8 cellular contexts compared by ENCODE assay signal in the genomic region with DNA sequence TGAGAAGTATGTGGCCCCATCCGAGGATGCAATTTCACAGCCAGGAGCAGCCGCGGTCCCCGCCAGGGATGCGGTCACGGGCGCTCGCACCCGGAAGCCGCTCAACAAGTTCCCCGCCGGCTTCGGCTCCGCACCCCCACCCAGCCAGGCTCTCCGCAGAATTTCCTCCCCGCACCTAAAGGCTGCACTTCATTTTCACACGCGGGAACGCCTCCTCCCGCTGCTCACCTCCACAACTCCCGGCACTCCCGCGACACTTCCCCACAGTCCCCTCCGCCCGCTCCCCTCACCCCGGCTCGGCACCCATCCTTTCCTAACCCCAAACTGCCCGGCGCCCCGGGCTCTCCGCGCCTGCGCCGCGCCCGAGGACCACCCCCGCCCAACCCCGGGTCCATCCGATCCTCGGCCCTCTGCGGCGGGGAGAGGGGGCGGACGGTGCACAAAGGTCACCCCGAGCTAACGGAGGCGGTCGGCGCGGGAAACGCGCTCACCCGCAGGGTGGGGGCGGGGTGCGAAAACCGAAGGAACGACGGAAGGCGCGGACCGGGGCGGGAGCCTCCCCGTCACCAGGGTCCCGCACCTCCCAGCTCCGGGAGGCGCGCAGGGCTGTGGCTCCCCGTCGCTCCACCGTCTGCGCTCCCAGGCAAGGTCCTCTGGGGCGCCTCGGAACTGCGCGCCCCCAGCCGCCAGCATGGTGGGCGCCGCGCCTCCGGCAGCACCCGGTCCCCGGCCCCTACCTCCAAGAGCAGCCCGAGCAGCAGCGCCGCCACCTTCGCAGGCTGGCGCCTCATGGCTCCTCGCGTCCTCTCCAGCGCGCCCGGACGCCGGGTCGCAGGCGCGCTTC. TPM values are rescaled to one million over a fixed set of nuclear protein-coding genes. Genes with fewer than 3 reads are reported as not detected.
A peak's percentile ranks its signal among the peaks of the same experiment; 100 is the strongest.
DNase-seq lines count a peak whose midpoint lies in the region; ATAC-seq and TF ChIP-seq lines count a peak whose summit lies in the region.

No MANE protein-coding gene starts in this region.

- peak overlapping the region; percentile 87 for H3K4me3 Mint-ChIP-seq in activated T-helper 2 cell treated with anti-CD3 and anti-CD28 coated beads, Interferon-gamma antibody, Interleukin-2, Interleukin-4, amounts not matched to agents 10 μg/mL and 5 μg/mL and 100 μg/mL, durations not matched to agents 14 hours and 24 hours and 36 hours (ENCODE audit: low read depth)
- H3K4me3 Mint-ChIP-seq in type B pancreatic cell, result peak overlapping the region; percentile 92

- peaks cover 51 to 65% (median 60%) of the 10 kb centered on the region in 10 experiments for H3K4me1 ChIP-seq in BLaER1 treated with 17β-estradiol and CSF1 and Interleukin-3, amounts not matched to agents 10 nM and 100 nM
- H3K4me1 ChIP-seq in Panc1 (ENCODE audit: control insufficient read depth, insufficient read depth, low read length), result peaks cover 38% of the 10 kb centered on the region
- peaks cover 9 to 21% of the 10 kb centered on the region in 2 donors for H3K4me1 ChIP-seq in neuronal stem cell (ENCODE audit: control insufficient read depth in 2 of 2, insufficient read depth in 1 of 2, low read depth in 1 of 2, low read length in 2 of 2)

- H3K79me1 ChIP-seq in neuronal stem cell (ENCODE audit: low read depth, low read length), result no peaks in the 10 kb centered on the region

- H3K27me3 Mint-ChIP-seq in activated T-helper 2 cell treated with anti-CD3 and anti-CD28 coated beads, Interferon-gamma antibody, Interleukin-2, Interleukin-4, amounts not matched to agents 10 μg/mL and 5 μg/mL and 100 μg/mL, durations not matched to agents 14 hours and 24 hours and 36 hours (ENCODE audit: low read depth), result no peaks in the 10 kb centered on the region
- peaks cover 3% of the 10 kb centered on the region for H3K27me3 Mint-ChIP-seq in type B pancreatic cell

- H3K14ac ChIP-seq in neuronal stem cell (ENCODE audit: low read length), result peak overlapping the region; percentile 96

- no peaks in the 10 kb centered on the region for H3K9me3 ChIP-seq in BLaER1 treated with 17β-estradiol and CSF1 and Interleukin-3, amounts not matched to agents 10 nM and 100 nM (replicated peaks in 1 of 11)
- H3K9me3 ChIP-seq in Panc1 (ENCODE audit: control insufficient read depth, insufficient read depth, low read depth, low read length) (no peaks in the 10 kb centered on the region), neuronal stem cell (replicated peaks in 1 of 2; ENCODE audit: control insufficient read depth in 2 of 2, insufficient read depth in 1 of 2, low read depth in 1 of 2, low read length in 2 of 2) (peaks cover 0 to 4% of the 10 kb centered on the region in 2 donors)

- no peaks in the 10 kb centered on the region for H3K27me3 ChIP-seq in BLaER1 treated with 17β-estradiol and CSF1 and Interleukin-3, amounts not matched to agents 10 nM and 100 nM
- H3K27me3 ChIP-seq in Panc1 (ENCODE audit: control insufficient read depth, insufficient read depth, low read length) (no peaks in the 10 kb centered on the region), neuronal stem cell (ENCODE audit: control insufficient read depth in 3 of 3, insufficient read depth in 3 of 3, low read depth in 1 of 3, low read length in 3 of 3) (peaks cover 2 to 18% (median 17%) of the 10 kb centered on the region in 3 experiments)

- H2BK120ac ChIP-seq in neuronal stem cell (ENCODE audit: low read depth, low read length), result no peak overlapping the region

- H2BK5ac ChIP-seq in neuronal stem cell (ENCODE audit: low read length), result no peak overlapping the region

- H3K27ac ChIP-seq in BLaER1 treated with 17β-estradiol and CSF1 and Interleukin-3, amounts not matched to agents 10 nM and 100 nM, result peak overlapping the region; percentile 80 to 94 (median 93)
- H3K27ac ChIP-seq in Panc1 (ENCODE audit: low read length) (peak overlapping the region; percentile 94), neuronal stem cell (replicated peaks; ENCODE audit: low read length) (peak overlapping the region; percentile 63)

- H3K23ac ChIP-seq in neuronal stem cell (ENCODE audit: low read depth, low read length, poor library complexity), result peak overlapping the region; percentile 29

- DNase-seq in Panc1 (ENCODE audit: low read depth, low spot score) (no peak), fibroblast of pulmonary artery (ENCODE audit: low read depth) (peak; percentile 39), neuronal stem cell (ENCODE audit: low spot score) (peak; percentile 59), type B pancreatic cell (ENCODE audit: extremely low spot score, unreplicated experiment) (no peak)
- peak; percentile 55 for DNase-seq in activated T-helper 2 cell treated with anti-CD3 and anti-CD28 coated beads, Interferon-gamma antibody, Interleukin-2, Interleukin-4, amounts not matched to agents 10 μg/mL and 5 μg/mL and 100 μg/mL, durations not matched to agents 14 hours and 24 hours and 36 hours (ENCODE audit: low spot score)

- H3K4me1 Mint-ChIP-seq in activated T-helper 2 cell treated with anti-CD3 and anti-CD28 coated beads, Interferon-gamma antibody, Interleukin-2, Interleukin-4, amounts not matched to agents 10 μg/mL and 5 μg/mL and 100 μg/mL, durations not matched to agents 14 hours and 24 hours and 36 hours (ENCODE audit: low read depth), result peaks cover 60% of the 10 kb centered on the region
- peaks cover 43% of the 10 kb centered on the region for H3K4me1 Mint-ChIP-seq in type B pancreatic cell (ENCODE audit: unreplicated experiment)

- H2AK5ac ChIP-seq in neuronal stem cell (ENCODE audit: low read depth, low read length), result no peak overlapping the region

- H4K20me1 ChIP-seq in BLaER1 treated with 17β-estradiol and CSF1 and Interleukin-3, amounts not matched to agents 10 nM and 100 nM, result peaks cover 31 to 47% (median 43%) of the 10 kb centered on the region in 11 experiments; a peak in 20 of 22 replicates

- H3K36me3 Mint-ChIP-seq in activated T-helper 2 cell treated with anti-CD3 and anti-CD28 coated beads, Interferon-gamma antibody, Interleukin-2, Interleukin-4, amounts not matched to agents 10 μg/mL and 5 μg/mL and 100 μg/mL, durations not matched to agents 14 hours and 24 hours and 36 hours (ENCODE audit: low read depth), result peaks cover 21% of the 10 kb centered on the region
- H3K36me3 Mint-ChIP-seq in type B pancreatic cell, result peaks cover 9% of the 10 kb centered on the region

- no peak overlapping the region for H4K91ac ChIP-seq in neuronal stem cell (ENCODE audit: low read depth, low read length, poor library complexity)

- peak overlapping the region; percentile 97 for H2AFZ ChIP-seq in neuronal stem cell (ENCODE audit: low read length)

- POLR2A ChIA-PET in Panc1 (lab: Charles Lee), result no interaction called here

- H3K27ac Mint-ChIP-seq in activated T-helper 2 cell treated with anti-CD3 and anti-CD28 coated beads, Interferon-gamma antibody, Interleukin-2, Interleukin-4, amounts not matched to agents 10 μg/mL and 5 μg/mL and 100 μg/mL, durations not matched to agents 14 hours and 24 hours and 36 hours, result peak overlapping the region; percentile 90
- peak overlapping the region; percentile 71 for H3K27ac Mint-ChIP-seq in type B pancreatic cell

- peak overlapping the region; percentile 95 for H3K18ac ChIP-seq in neuronal stem cell (ENCODE audit: low read length)

- H3K4ac ChIP-seq in neuronal stem cell (ENCODE audit: low read length), result no peak overlapping the region

- peak overlapping the region; percentile 85 to 98 (median 91) for H3K4me3 ChIP-seq in BLaER1 treated with 17β-estradiol and CSF1 and Interleukin-3, amounts not matched to agents 10 nM and 100 nM
- H3K4me3 ChIP-seq in Panc1 (ENCODE audit: low read depth in 2 of 2, low read length in 2 of 2) (peak overlapping the region; percentile 72 to 85), fibroblast of pulmonary artery (replicated peaks; ENCODE audit: low read depth, low read length) (peak overlapping the region; percentile 70), neuronal stem cell (ENCODE audit: low read length in 2 of 2) (peak overlapping the region; percentile 82 to 97)

- H2BK15ac ChIP-seq in neuronal stem cell (ENCODE audit: low read length), result peak overlapping the region; percentile 26

- H3K9me3 Mint-ChIP-seq in activated T-helper 2 cell treated with anti-CD3 and anti-CD28 coated beads, Interferon-gamma antibody, Interleukin-2, Interleukin-4, amounts not matched to agents 10 μg/mL and 5 μg/mL and 100 μg/mL, durations not matched to agents 14 hours and 24 hours and 36 hours, result no peaks in the 10 kb centered on the region
- no peaks in the 10 kb centered on the region for H3K9me3 Mint-ChIP-seq in type B pancreatic cell

- H2BK12ac ChIP-seq in neuronal stem cell (ENCODE audit: low read length), result no peak overlapping the region

- H3K9ac ChIP-seq in BLaER1 treated with 17β-estradiol and CSF1 and Interleukin-3, amounts not matched to agents 10 nM and 100 nM, result peak overlapping the region; percentile 91 to 96 (median 93)
- H3K9ac ChIP-seq in neuronal stem cell (ENCODE audit: low read depth, low read length, poor library complexity), result peak overlapping the region; percentile 85

- in situ Hi-C loops in Panc1 (cut with HindIII; ENCODE audit: low pct_unique_long_range_greater_than_20kb, low sequenced_read_pairs), result loop anchor here (5.0 kb wide), 1 partner anchor 71 kb away; no protein-coding TSS in a partner anchor

- H3K36me3 ChIP-seq in BLaER1 treated with 17β-estradiol and CSF1 and Interleukin-3, amounts not matched to agents 10 nM and 100 nM, result peaks cover 0 to 10% (median 0%) of the 10 kb centered on the region in 11 experiments; a peak in 4 of 22 replicates
- no peaks in the 10 kb centered on the region for H3K36me3 ChIP-seq in Panc1 (ENCODE audit: control insufficient read depth, insufficient read depth, low read length)
- peaks cover 0 to 10% of the 10 kb centered on the region in 2 donors for H3K36me3 ChIP-seq in neuronal stem cell (replicated peaks in 1 of 2; ENCODE audit: control insufficient read depth in 2 of 2, insufficient read depth in 2 of 2, low read length in 2 of 2)

- TF ChIP-seq POLR2A in GM19193 (IDR thresholded peaks at IDR 0.05; ENCODE audit: extremely low read depth, insufficient read depth, insufficient read length), result peak; percentile 52

- no peak overlapping the region for H4K8ac ChIP-seq in neuronal stem cell (ENCODE audit: low read depth, low read length)

- H3K4me2 ChIP-seq in BLaER1 treated with 17β-estradiol and CSF1 and Interleukin-3, amounts not matched to agents 10 nM and 100 nM, result peak overlapping the region; percentile 79 to 99 (median 93)
- H3K4me2 ChIP-seq in neuronal stem cell (ENCODE audit: insufficient read depth, low read length, poor library complexity, severe bottlenecking), result peak overlapping the region; percentile 62

- TF ChIP-seq CTCF in Panc1 (IDR thresholded peaks at IDR 0.05) (no peak), fibroblast of pulmonary artery (IDR thresholded peaks at IDR 0.05; ENCODE audit: low read length, missing control alignments) (no peak), type B pancreatic cell (conservative IDR thresholded peaks at IDR 0.05) (peak; percentile 14)

- intact Hi-C loops in Panc1 (cut with micrococcal nuclease; ENCODE audit: unreplicated experiment), result no loop called here
- intact Hi-C loops in activated T-helper 2 cell treated with anti-CD3 and anti-CD28 coated beads, Interferon-gamma antibody, Interleukin-2, Interleukin-4, amounts not matched to agents 10 μg/mL and 5 μg/mL and 100 μg/mL, durations not matched to agents 14 hours and 24 hours and 36 hours (cut with micrococcal nuclease), result loop anchor here (5.0 kb wide), 3 partner anchors 204 to 574 kb away; partner anchors contain the start of genes CCT6A, LANCL2 and PSPH

- ATAC-seq in HG03342 (IDR thresholded peaks at IDR 0.05; ENCODE audit: unreplicated experiment) (peak; percentile 16), Panc1 (peak; percentile 66)

- no CpG with 5 or more reads among the region's 97 CpGs for WGBS in neuronal stem cell (ENCODE audit: extremely low coverage in 2 of 2, insufficient read length in 2 of 2, insufficient replicate concordance in 1 of 2), 2 donors

- CTCF ChIA-PET in Panc1 (lab: Charles Lee), result interaction anchor here (1.1 kb wide), 1 partner anchor 25 kb away, joined by 3 read pairs; no protein-coding TSS in a partner anchor

- BruUV-seq in Panc1 (replicated peaks; lab: Mats Ljungman, UMichigan), result no TSS peak

RNA-seq across cellular contexts. Expression of gene VOPP1, which starts 0.5 kb away (rescaled TPM):
- total RNA-seq in Panc1 (2021; ENCODE audit: unreplicated experiment) (131 TPM), type B pancreatic cell (ENCODE audit: low replicate concordance) (31.0 and 38.9 TPM in 2 replicates)
- 84.5 TPM for polyA plus RNA-seq in Panc1 (2012; ENCODE audit: insufficient read length)
- total RNA-seq in activated T-helper 2 cell treated with anti-CD3 and anti-CD28 coated beads, Interferon-gamma antibody, Interleukin-2, Interleukin-4, amounts not matched to agents 10 μg/mL and 5 μg/mL and 100 μg/mL, durations not matched to agents 14 hours and 24 hours and 36 hours, result 53.7 and 56.0 TPM in 2 replicates
- 38.1 TPM for polyA plus RNA-seq in neuronal stem cell (2013, experiment 1 of 2)
- polyA plus RNA-seq in neuronal stem cell (2013, experiment 2 of 2), result 37.8 TPM

Comparison
In these comparisons a context has a peak if more than half of its experiments do, and no peak if none do; other contexts are left out.
1. DNase-seq: peak in activated T-helper 2 cell treated with anti-CD3 and anti-CD28 coated beads, Interferon-gamma antibody, Interleukin-2, Interleukin-4, amounts not matched to agents 10 μg/mL and 5 μg/mL and 100 μg/mL, durations not matched to agents 14 hours and 24 hours and 36 hours (single experiment), fibroblast of pulmonary artery (single experiment) and neuronal stem cell (single experiment); none in Panc1 (single experiment) and type B pancreatic cell (single experiment).
2. Peak in every context shown above with its lines, with median percentiles within 50 percentile points of each other: H3K27ac ChIP-seq and H3K4me3 ChIP-seq.